ENCODE assay signal across 21 cellular contexts in the genomic region with DNA sequence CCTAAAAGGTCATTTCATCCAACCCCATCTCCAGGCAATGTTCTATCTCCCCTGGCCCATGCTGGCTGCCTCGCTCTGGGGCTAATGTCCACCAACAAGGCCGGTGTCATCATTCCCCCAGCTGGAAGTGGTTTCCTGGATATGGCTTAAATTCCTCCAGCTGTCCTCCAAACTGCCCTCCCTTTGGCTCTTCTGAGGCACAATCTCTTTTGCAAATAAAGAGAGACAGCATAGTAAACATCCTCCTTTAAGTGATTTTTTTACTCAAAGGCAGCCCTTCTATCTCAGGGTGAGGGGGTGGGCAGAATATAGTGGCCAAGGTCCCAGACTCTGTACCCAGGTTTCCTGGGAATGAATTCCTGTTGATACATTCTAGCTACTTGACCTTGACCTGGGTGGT.
"Had no signal": no experiment of that assay in that cellular context is flagged by ENCODE, and none has a peak within 500 bp of the region (broad histone marks: within the 10 kb centered on the region; RNA-seq: fewer than 3 reads in every experiment).

No MANE protein-coding gene starts in this region.

- H3K4me1 ChIP-seq: foreskin keratinocyte, left lung, sigmoid colon, upper lobe of right lung had no signal

- H3K27me3 ChIP-seq: breast epithelium, foreskin keratinocyte, left lung, sigmoid colon, upper lobe of right lung had no signal

- DNase-seq: activated CD4-positive, alpha-beta T cell treated with anti-CD3 and anti-CD28 coated beads, Interleukin-2, amount 50 U/mL, for 1 hour; activated CD4-positive, CD25-positive, alpha-beta regulatory T cell treated with anti-CD3 and anti-CD28 coated beads, Interleukin-2, amount 50 U/mL, for 72 hours; activated CD8-positive, alpha-beta T cell treated with anti-CD3 and anti-CD28 coated beads, Interleukin-2, amount 10 ng/mL, durations not matched to agents 7 days and 5 days; cortex of kidney; foreskin keratinocyte; kidney; left lung; mammary epithelial cell; sigmoid colon; stimulated activated CD4-positive, alpha-beta T cell treated with anti-CD3 and anti-CD28 coated beads, Interleukin-4, amount 100 ng/mL, for 1 hour; stimulated activated naive CD8-positive, alpha-beta T cell treated with anti-CD3 and anti-CD28 coated beads, Interleukin-15, Interleukin-2, amounts not matched to agents 100 U/mL and 50 U/mL, for 24 hours; T-helper 2 cell; upper lobe of right lung; WERI-Rb-1 had no signal

- H3K27ac Mint-ChIP-seq: activated CD8-positive, alpha-beta T cell treated with anti-CD3 and anti-CD28 coated beads, Interleukin-2, amount 10 ng/mL, durations not matched to agents 7 days and 5 days; activated naive CD8-positive, alpha-beta T cell; activated T-helper 17 cell treated with anti-CD3 and anti-CD28 coated beads, Interleukin-2, amount 50 U/mL, for 72 hours; natural killer cell treated with Interleukin-12 subunit alpha and Interleukin-12 subunit beta and Interleukin-15 and Interleukin-18, amount 100 ng/mL, for 72 hours had no signal

- ATAC-seq: activated CD8-positive, alpha-beta T cell treated with anti-CD3 and anti-CD28 coated beads, Interleukin-2, amount 10 ng/mL, durations not matched to agents 7 days and 5 days; activated T-helper 17 cell treated with anti-CD3 and anti-CD28 coated beads, Interleukin-2, amount 50 U/mL, for 72 hours; foreskin keratinocyte; left lung; natural killer cell treated with Interleukin-12 subunit alpha and Interleukin-12 subunit beta and Interleukin-15 and Interleukin-18, amount 100 ng/mL, for 72 hours; stimulated activated naive CD8-positive, alpha-beta T cell treated with anti-CD3 and anti-CD28 coated beads, Interleukin-15, Interleukin-2, amounts not matched to agents 100 U/mL and 50 U/mL, for 24 hours; upper lobe of right lung had no signal

- H3K4me3 Mint-ChIP-seq: activated CD8-positive, alpha-beta T cell treated with anti-CD3 and anti-CD28 coated beads, Interleukin-2, amount 10 ng/mL, durations not matched to agents 7 days and 5 days; activated naive CD8-positive, alpha-beta T cell; activated T-helper 17 cell treated with anti-CD3 and anti-CD28 coated beads, Interleukin-2, amount 50 U/mL, for 72 hours; central memory CD8-positive, alpha-beta T cell; natural killer cell treated with Interleukin-12 subunit alpha and Interleukin-12 subunit beta and Interleukin-15 and Interleukin-18, amount 100 ng/mL, for 72 hours had no signal

- H3K27ac ChIP-seq: epithelial cell of prostate, foreskin keratinocyte, left lung, SK-N-MC, upper lobe of right lung, WERI-Rb-1 had no signal

- H3K9me3 ChIP-seq: breast epithelium, left lung, sigmoid colon, upper lobe of right lung had no signal

- H3K36me3 ChIP-seq: breast epithelium, left lung, upper lobe of right lung, WERI-Rb-1 had no signal

- H3K4me1 Mint-ChIP-seq: activated T-helper 17 cell treated with anti-CD3 and anti-CD28 coated beads, Interleukin-2, amount 50 U/mL, for 72 hours; central memory CD8-positive, alpha-beta T cell had no signal

- H3K9me3 Mint-ChIP-seq: activated T-helper 17 cell treated with anti-CD3 and anti-CD28 coated beads, Interleukin-2, amount 50 U/mL, for 72 hours; central memory CD8-positive, alpha-beta T cell; natural killer cell treated with Interleukin-12 subunit alpha and Interleukin-12 subunit beta and Interleukin-15 and Interleukin-18, amount 100 ng/mL, for 72 hours had no signal

- H3K4me3 ChIP-seq: breast epithelium, left lung, sigmoid colon, SK-N-MC, upper lobe of right lung had no signal

- H3K36me3 Mint-ChIP-seq: activated naive CD8-positive, alpha-beta T cell; natural killer cell treated with Interleukin-12 subunit alpha and Interleukin-12 subunit beta and Interleukin-15 and Interleukin-18, amount 100 ng/mL, for 72 hours had no signal
